ENCODE assay signal across 16 cellular contexts in genomic region chr20:63701051-63701328, GRCh38. TPM values are rescaled to one million over a fixed set of nuclear protein-coding genes. Genes with fewer than 3 reads are reported as not detected.
DNase-seq lines count a peak whose midpoint lies in the region; ATAC-seq, FAIRE-seq and TF ChIP-seq lines count a peak whose summit lies in the region.
"Had no signal": no experiment of that assay in that cellular context is flagged by ENCODE, and none has a peak within 500 bp of the region (broad histone marks: within the 10 kb centered on the region; RNA-seq: fewer than 3 reads in every experiment).

No MANE protein-coding gene starts in this region.

- no peak overlapping the region for H3K4ac ChIP-seq in mesendoderm (ENCODE audit: low read depth, low read length)

- H4K8ac ChIP-seq in mesendoderm (ENCODE audit: low read depth, low read length), result no peak overlapping the region

- H3K4me3 Mint-ChIP-seq in activated naive CD4-positive, alpha-beta T cell treated with anti-CD3 and anti-CD28 coated beads, Interleukin-2, amount 10 ng/mL, durations not matched to agents 7 days and 5 days, result no peak overlapping the region
- no peak overlapping the region for H3K4me3 Mint-ChIP-seq in chondrocyte (ENCODE audit: unreplicated experiment)
- H3K4me3 Mint-ChIP-seq: H9 had no signal

- no peak for FAIRE-seq in frontal cortex (lab: Jason Lieb, UNC)
- FAIRE-seq: A549, D721Med had no signal

- DNase-seq in activated naive CD4-positive, alpha-beta T cell treated with anti-CD3 and anti-CD28 coated beads, Interleukin-2, amount 10 ng/mL, durations not matched to agents 7 days and 5 days, result peak; percentile 18
- DNase-seq in activated naive CD4-positive, alpha-beta T cell treated with Interleukin-2 at 50 U/mL for 16 hours, result no peak
- peak; percentile 4 for DNase-seq in HEK293T (ENCODE audit: extremely low spot score)
- DNase-seq in chondrocyte (ENCODE audit: low spot score), result peak; percentile 72
- peak in 1 of 2 donors; percentile 55 for DNase-seq in suprapubic skin (ENCODE audit: low spot score in 2 of 2)
- no peak for DNase-seq in mesendoderm
- no peak for DNase-seq in frontal cortex (ENCODE audit: low spot score in 2 of 2)
- DNase-seq: H9, NCI-H1417, NCI-H2029, NCI-H510A had no signal

- H3K36me3 ChIP-seq in suprapubic skin, result peaks cover 29% of the 10 kb centered on the region
- H3K36me3 ChIP-seq in mesendoderm (ENCODE audit: control insufficient read depth, insufficient read depth, low read length), result peaks cover 3% of the 10 kb centered on the region

- H3K27ac Mint-ChIP-seq in activated naive CD4-positive, alpha-beta T cell treated with anti-CD3 and anti-CD28 coated beads, Interleukin-2, amount 10 ng/mL, durations not matched to agents 7 days and 5 days, result peak overlapping the region; percentile 19
- H3K27ac Mint-ChIP-seq in chondrocyte (ENCODE audit: unreplicated experiment), result no peak overlapping the region
- H3K27ac Mint-ChIP-seq: H9 had no signal

- POLR2A ChIA-PET in HEK293T (lab: Yijun Ruan, JAX), result interaction anchor here (1.0 kb wide), 1 partner anchor 48 kb away, joined by 3 read pairs; the partner anchor contains the start of gene STMN3

- H3K4me3 ChIP-seq in suprapubic skin (no peak overlapping the region), mesendoderm (ENCODE audit: low read length) (no peak overlapping the region)
- H3K4me3 ChIP-seq: A549, SJSA1 had no signal

- no peaks in the 10 kb centered on the region for H3K27me3 ChIP-seq in suprapubic skin
- no peaks in the 10 kb centered on the region for H3K27me3 ChIP-seq in mesendoderm (ENCODE audit: insufficient read depth, low read length, poor library complexity)
- H3K27me3 ChIP-seq: SJSA1 had no signal

- no peak overlapping the region for H3K56ac ChIP-seq in mesendoderm (ENCODE audit: low read length)

- peaks cover 4% of the 10 kb centered on the region for H3K27me3 Mint-ChIP-seq in activated naive CD4-positive, alpha-beta T cell treated with anti-CD3 and anti-CD28 coated beads, Interleukin-2, amount 10 ng/mL, durations not matched to agents 7 days and 5 days
- no peaks in the 10 kb centered on the region for H3K27me3 Mint-ChIP-seq in chondrocyte (ENCODE audit: low read depth)
- H3K27me3 Mint-ChIP-seq: IgD-negative memory B cell had no signal

- H2BK120ac ChIP-seq in mesendoderm (ENCODE audit: low read depth, low read length), result no peak overlapping the region

- H3K4me1 ChIP-seq in suprapubic skin, result peaks cover 43% of the 10 kb centered on the region
- H3K4me1 ChIP-seq in mesendoderm (ENCODE audit: control insufficient read depth, low read depth, low read length), result no peaks in the 10 kb centered on the region

- no peaks in the 10 kb centered on the region for H3K9me3 Mint-ChIP-seq in activated naive CD4-positive, alpha-beta T cell treated with anti-CD3 and anti-CD28 coated beads, Interleukin-2, amount 10 ng/mL, durations not matched to agents 7 days and 5 days
- H3K9me3 Mint-ChIP-seq in chondrocyte (ENCODE audit: low read depth), result no peaks in the 10 kb centered on the region
- H3K9me3 Mint-ChIP-seq: H9, IgD-negative memory B cell had no signal

- no peak overlapping the region for H4K5ac ChIP-seq in mesendoderm (ENCODE audit: low read length)

- TF ChIP-seq CTCF in chondrocyte (IDR thresholded peaks at IDR 0.05) (no peak), suprapubic skin (IDR thresholded peaks at IDR 0.05) (no peak)

- no peak overlapping the region for H3K18ac ChIP-seq in mesendoderm (ENCODE audit: low read length)

- H3K4me2 ChIP-seq in mesendoderm (ENCODE audit: low read length), result no peak overlapping the region
- H3K4me2 ChIP-seq: A549 had no signal

- no peak overlapping the region for H2BK15ac ChIP-seq in mesendoderm (replicated peaks; ENCODE audit: low read depth)

- no peak overlapping the region for H2BK5ac ChIP-seq in mesendoderm (ENCODE audit: low read length)

- peaks cover 20% of the 10 kb centered on the region for H3K4me1 Mint-ChIP-seq in activated naive CD4-positive, alpha-beta T cell treated with anti-CD3 and anti-CD28 coated beads, Interleukin-2, amount 10 ng/mL, durations not matched to agents 7 days and 5 days
- peaks cover 29% of the 10 kb centered on the region for H3K4me1 Mint-ChIP-seq in chondrocyte (ENCODE audit: low read depth)

- CTCF ChIA-PET in activated naive CD4-positive, alpha-beta T cell treated with anti-CD3 and anti-CD28 coated beads, Interleukin-2, amount 10 ng/mL, durations not matched to agents 7 days and 5 days (lab: Charles Lee), result no interaction called here
- CTCF ChIA-PET in HEK293T (lab: Yijun Ruan, JAX), result no interaction called here

- H3K79me2 ChIP-seq in mesendoderm (ENCODE audit: control insufficient read depth, insufficient read depth, low read length), result no peaks in the 10 kb centered on the region

- WGBS in suprapubic skin, result 73% methylated on average over 2 of the region's 5 CpGs
- WGBS in mesendoderm (ENCODE audit: extremely low coverage, insufficient coverage, low lambda C conversion rate), result no CpG with 5 or more reads among the region's 5 CpGs

- TF ChIP-seq POLR2A in suprapubic skin (IDR thresholded peaks at IDR 0.05), result no peak

- H3K36me3 Mint-ChIP-seq in activated naive CD4-positive, alpha-beta T cell treated with anti-CD3 and anti-CD28 coated beads, Interleukin-2, amount 10 ng/mL, durations not matched to agents 7 days and 5 days, result peaks cover 18% of the 10 kb centered on the region
- peaks cover 5% of the 10 kb centered on the region for H3K36me3 Mint-ChIP-seq in chondrocyte (ENCODE audit: low read depth)
- H3K36me3 Mint-ChIP-seq: IgD-negative memory B cell had no signal

- H3K9ac ChIP-seq in mesendoderm (ENCODE audit: low read length), result no peak overlapping the region

- no peak overlapping the region for H2AK5ac ChIP-seq in mesendoderm (ENCODE audit: low read length)

- H3K79me1 ChIP-seq in mesendoderm (ENCODE audit: low read length), result no peaks in the 10 kb centered on the region

- no peaks in the 10 kb centered on the region for H3K9me3 ChIP-seq in suprapubic skin
- H3K9me3 ChIP-seq: A549, SJSA1 had no signal

- H3K27ac ChIP-seq in suprapubic skin (peak overlapping the region; percentile 43), mesendoderm (ENCODE audit: low read depth, low read length) (no peak overlapping the region)
- H3K27ac ChIP-seq: SJSA1 had no signal

- TF ChIP-seq EP300 in suprapubic skin (IDR thresholded peaks at IDR 0.05), result no peak

- no peak for ATAC-seq in HG03432 (IDR thresholded peaks at IDR 0.05; ENCODE audit: unreplicated experiment)

- no peak overlapping the region for H3K23ac ChIP-seq in mesendoderm (ENCODE audit: low read length)

TF ChIP-seq in HEK293T, 16 proteins besides CTCF, POLR2A, EP300 and RAD21:
- TF ChIP-seq FOXM1 (IDR thresholded peaks at IDR 0.05; ENCODE audit: borderline replicate concordance) (no peak), ARNT (IDR thresholded peaks at IDR 0.05) (no peak)

RNA-seq across cellular contexts. Expression of gene TNFRSF6B, which starts 4.5 kb away (rescaled TPM):
- total RNA-seq in chondrocyte (0.79 to 0.99 TPM in 2 of 3 replicates, not detected in the other), suprapubic skin (10 to 100 TPM in 2 of 4 donors, 1 to 10 TPM in 2; 2.1 to 16.1 (median 11.1) TPM), frontal cortex (not detected)
- 0.69 TPM for polyA plus RNA-seq in mesendoderm (2013, experiment 1 of 2)
- 0.43 TPM for polyA plus RNA-seq in mesendoderm (2013, experiment 2 of 2)
- total RNA-seq: H9 had no signal
- polyA plus RNA-seq: IgD-negative memory B cell had no signal

RNA-seq across cellular contexts. Expression of gene ARFRP1, which starts 6.8 kb away (rescaled TPM):
- total RNA-seq in chondrocyte, result 37.8 to 47.4 TPM (median 39.8 TPM) in 3 replicates
- 10 to 100 TPM; 22.1 to 31.9 (median 27.6) TPM for total RNA-seq in suprapubic skin
- polyA plus RNA-seq in mesendoderm (2013, experiment 1 of 2), result 6.7 TPM
- 7.2 TPM for polyA plus RNA-seq in mesendoderm (2013, experiment 2 of 2)
- total RNA-seq in frontal cortex, result 18.3 TPM

RNA-seq across cellular contexts. Expression of gene ZGPAT, which starts 6.8 kb away (rescaled TPM):
- total RNA-seq in chondrocyte, result 19.2 to 25.6 TPM (median 20.6 TPM) in 3 replicates
- 10 to 100 TPM; 21.7 to 25.8 (median 23.3) TPM for total RNA-seq in suprapubic skin
- polyA plus RNA-seq in mesendoderm (2013, experiment 1 of 2), result 12.3 TPM
- polyA plus RNA-seq in mesendoderm (2013, experiment 2 of 2), result 12.2 TPM
- total RNA-seq in frontal cortex, result 6.5 TPM

RNA-seq across cellular contexts. Expression of gene LIME1, which starts 35.5 kb away (rescaled TPM):
- total RNA-seq in chondrocyte, result 6.8 to 9.7 TPM (median 7.1 TPM) in 3 replicates
- 10 to 100 TPM; 12.2 to 36.5 (median 16.9) TPM for total RNA-seq in suprapubic skin
- 1.0 TPM for polyA plus RNA-seq in mesendoderm (2013, experiment 1 of 2)
- 1.1 TPM for polyA plus RNA-seq in mesendoderm (2013, experiment 2 of 2)
- 4.9 TPM for total RNA-seq in frontal cortex

RNA-seq across cellular contexts. Expression of gene SLC2A4RG, which starts 38.6 kb away (rescaled TPM):
- total RNA-seq in chondrocyte (90.7 to 105 TPM (median 101 TPM) in 3 replicates), suprapubic skin (100 to 1,000 TPM in 3 of 4 donors, 10 to 100 TPM in 1; 96.9 to 118 (median 107) TPM), frontal cortex (1.2 TPM)
- polyA plus RNA-seq in mesendoderm (2013, experiment 1 of 2), result 23.0 TPM
- 23.0 TPM for polyA plus RNA-seq in mesendoderm (2013, experiment 2 of 2)

Comparison
In these comparisons a context has a peak if more than half of its experiments do, and no peak if none do; other contexts are left out.
1. DNase-seq: peak in activated naive CD4-positive, alpha-beta T cell treated with anti-CD3 and anti-CD28 coated beads, Interleukin-2, amount 10 ng/mL, durations not matched to agents 7 days and 5 days (single experiment), HEK293T (single experiment) and chondrocyte (single experiment); none in activated naive CD4-positive, alpha-beta T cell treated with Interleukin-2 at 50 U/mL for 16 hours (single experiment), mesendoderm (single experiment) and frontal cortex (0 of 2).